In genomic region chr10:13437026-13437555, GRCh38 we compare ENCODE assay signal across 30 cellular contexts.
DNase-seq lines count a peak whose midpoint lies in the region; ATAC-seq, FAIRE-seq and TF ChIP-seq lines count a peak whose summit lies in the region.
"Had no signal": no experiment of that assay in that cellular context is flagged by ENCODE, and none has a peak within 500 bp of the region (broad histone marks: within the 10 kb centered on the region; RNA-seq: fewer than 3 reads in every experiment).

No MANE protein-coding gene starts in this region.

- H2AFZ ChIP-seq in HepG2 (ENCODE audit: low read length), result no peak overlapping the region

- TF ChIP-seq RAD21 in HepG2 (CRISPR knock-in tag; IDR thresholded peaks at IDR 0.05), result no peak

- H3K4me2 ChIP-seq in HepG2 (ENCODE audit: low read depth, low read length), result peak overlapping the region; percentile 56

- no peak overlapping the region for H3K27ac Mint-ChIP-seq in osteocyte (ENCODE audit: unreplicated experiment)
- H3K27ac Mint-ChIP-seq: CD4-positive, alpha-beta memory T cell; IgD-negative memory B cell had no signal

- H3K4me3 ChIP-seq in HepG2 (replicated peaks in 1 of 3; ENCODE audit: insufficient read depth in 1 of 3, low read depth in 2 of 3, low read length in 3 of 3) (peak overlapping the region in 1 of 3 experiments; percentile 19; a peak in 1 of 6 replicates), right lobe of liver (no peak overlapping the region), left ventricle myocardium inferior (no peak overlapping the region)
- H3K4me3 ChIP-seq: GM12878 had no signal

- POLR2A ChIA-PET in HepG2 (lab: Yijun Ruan, JAX), result interaction anchor here (0.5 kb wide), 1 partner anchor 9 kb away, joined by 3 read pairs; no protein-coding TSS in a partner anchor

- H3K4me1 Mint-ChIP-seq in osteocyte (ENCODE audit: unreplicated experiment), result peaks cover 5% of the 10 kb centered on the region

- H3K27me3 Mint-ChIP-seq in osteocyte (ENCODE audit: unreplicated experiment), result peaks cover 46% of the 10 kb centered on the region

- no peaks in the 10 kb centered on the region for H3K9me3 Mint-ChIP-seq in osteocyte (ENCODE audit: unreplicated experiment)
- H3K9me3 Mint-ChIP-seq: IgD-negative memory B cell had no signal

- CTCF ChIA-PET in HepG2 (lab: Yijun Ruan, JAX; ENCODE audit: low intra/inter-chr PET ratio, low total read pairs), result no interaction called here

- no peaks in the 10 kb centered on the region for H3K79me2 ChIP-seq in HepG2 (ENCODE audit: insufficient read depth, low read length)

- DNase-seq in HepG2 (ENCODE audit: low spot score) (no peak), right lobe of liver (no peak), kidney tubule cell (ENCODE audit: low spot score) (peak; percentile 56), osteocyte (ENCODE audit: extremely low spot score, unreplicated experiment) (peak; percentile 48), left ventricle myocardium inferior (no peak), HPDE6-E6E7 (ENCODE audit: extremely low spot score) (no peak), NCI-H510A (lab: John Stamatoyannopoulos, UW) (no peak)
- DNase-seq: AML-193; C1 segment of cervical spinal cord; CD4-positive, alpha-beta memory T cell; COR-L47; DMS79; EL; GDM1; NCI-H1048; NCI-H1417 treated with DMSO at 0.1 percent for 48 hours; NCI-H1694 treated with DMSO at 0.1 percent for 48 hours; NCI-H2081 treated with DMSO at 0.1 percent for 48 hours; NCI-H2171; NCI-H226; NCI-H510A treated with DMSO at 0.1 percent for 48 hours; NCI-H774; SHP77 had no signal

- H3K4me3 Mint-ChIP-seq in osteocyte (ENCODE audit: unreplicated experiment), result no peak overlapping the region
- H3K4me3 Mint-ChIP-seq: CD4-positive, alpha-beta memory T cell; IgD-negative memory B cell had no signal

- TF ChIP-seq POLR2A in HepG2 (IDR thresholded peaks at IDR 0.05; ENCODE audit: insufficient read depth in 1 of 2, low read depth in 2 of 2, low read length in 2 of 2) (no peak), right lobe of liver (IDR thresholded peaks at IDR 0.05) (no peak)

- H3K4me1 ChIP-seq in HepG2 (ENCODE audit: insufficient read depth, low read length) (peaks cover 24% of the 10 kb centered on the region), right lobe of liver (peaks cover 0 to 8% (median 4%) of the 10 kb centered on the region in 4 donors), left ventricle myocardium inferior (peaks cover 14% of the 10 kb centered on the region)

- H3K27me3 ChIP-seq in HepG2 (ENCODE audit: control insufficient read depth in 1 of 2, insufficient read depth in 2 of 2, low read length in 2 of 2) (peaks cover 2 to 12% of the 10 kb centered on the region in 2 experiments; a peak in 3 of 5 replicates), right lobe of liver (no peaks in the 10 kb centered on the region), left ventricle myocardium inferior (ENCODE audit: low read depth) (peaks cover 80% of the 10 kb centered on the region)

- no peak overlapping the region for H3K9ac ChIP-seq in HepG2 (ENCODE audit: insufficient read depth, low read depth, low read length)

- no peaks in the 10 kb centered on the region for H4K20me1 ChIP-seq in HepG2 (ENCODE audit: insufficient read depth, low read length)

- TF ChIP-seq CTCF in HepG2 (CRISPR knock-in tag; IDR thresholded peaks at IDR 0.05), result no peak
- no peak for TF ChIP-seq CTCF in right lobe of liver (IDR thresholded peaks at IDR 0.05)
- TF ChIP-seq CTCF in osteocyte (IDR thresholded peaks at IDR 0.05), result no peak
- no peak for TF ChIP-seq CTCF in left ventricle myocardium inferior (IDR thresholded peaks at IDR 0.05; ENCODE audit: borderline replicate concordance)

- H3K27ac ChIP-seq in HepG2 (ENCODE audit: extremely low read length, insufficient read depth, low read length) (no peak overlapping the region), right lobe of liver (no peak overlapping the region), left ventricle myocardium inferior (replicated peaks) (no peak overlapping the region)
- H3K27ac ChIP-seq: RWPE1 had no signal

- H3K9me3 ChIP-seq in HepG2 (ENCODE audit: low read length) (no peaks in the 10 kb centered on the region), right lobe of liver (no peaks in the 10 kb centered on the region), left ventricle myocardium inferior (replicated peaks) (no peaks in the 10 kb centered on the region)

- FAIRE-seq in HepG2 (lab: Jason Lieb, UNC), result no peak
- FAIRE-seq: A204.1, GM12878, GM19239, H1 had no signal

- in situ Hi-C loops in HepG2 (cut with HindIII; ENCODE audit: extremely low pct_ligation_motif_present, low pct_unique_long_range_greater_than_20kb), result no loop called here

- WGBS in HepG2 (ENCODE audit: low lambda C conversion rate), result 14% methylated on average over 14 of the region's 16 CpGs
- WGBS in right lobe of liver (ENCODE audit: insufficient coverage, low coverage, low lambda C conversion rate, missing lambda C conversion rate), result 45% methylated on average over 15 of the region's 16 CpGs

- intact Hi-C loops in HepG2 (cut with micrococcal nuclease; ENCODE audit: unreplicated experiment) (no loop called here), right lobe of liver (cut with DNase I) (loop anchor here in 1 of 2 donors (10.0 kb wide), 1 partner anchor 62 kb away; no protein-coding TSS in a partner anchor), left ventricle myocardium inferior (cut with micrococcal nuclease) (no loop called here)

- TF ChIP-seq EP300 in HepG2 (IDR thresholded peaks at IDR 0.05; ENCODE audit: low read depth in 2 of 2, low read length in 2 of 2) (no peak), HepG2 (CRISPR knock-in tag; IDR thresholded peaks at IDR 0.05; ENCODE audit: borderline replicate concordance) (no peak)

- ATAC-seq in HepG2 (peak; percentile 26), right lobe of liver (no peak)
- ATAC-seq: GM12878, HCT116 had no signal

- H3K36me3 Mint-ChIP-seq in osteocyte (ENCODE audit: unreplicated experiment), result no peaks in the 10 kb centered on the region
- H3K36me3 Mint-ChIP-seq: CD4-positive, alpha-beta memory T cell; IgD-negative memory B cell had no signal

- BruUV-seq in HepG2 (replicated peaks; lab: Mats Ljungman, UMichigan), result no TSS peak

- H3K36me3 ChIP-seq in HepG2 (replicated peaks in 1 of 2; ENCODE audit: control insufficient read depth in 1 of 2, insufficient read depth in 2 of 2, low read length in 2 of 2), result no peaks in the 10 kb centered on the region
- H3K36me3 ChIP-seq in right lobe of liver, result no peaks in the 10 kb centered on the region
- H3K36me3 ChIP-seq in left ventricle myocardium inferior, result no peaks in the 10 kb centered on the region

TF ChIP-seq in HepG2, 621 proteins besides CTCF, POLR2A, EP300 and RAD21:
- TF ChIP-seq ZMYM2 (CRISPR knock-in tag; IDR thresholded peaks at IDR 0.05) (peak; percentile 21; the same call in 1 of the 2 replicates), MYC (CRISPR knock-in tag; IDR thresholded peaks at IDR 0.05; ENCODE audit: borderline replicate concordance) (no peak), SALL1 (CRISPR knock-in tag; IDR thresholded peaks at IDR 0.05) (peak; percentile 25; the same call in 1 of the 2 replicates)

Comparison
In these comparisons a context has a peak if more than half of its experiments do, and no peak if none do; other contexts are left out.
1. DNase-seq: peak in kidney tubule cell (single experiment) and osteocyte (single experiment); none in HepG2 (single experiment), right lobe of liver (0 of 3), left ventricle myocardium inferior (single experiment), HPDE6-E6E7 (single experiment) and NCI-H510A (single experiment).